ENCODE assay signal across 10 cellular contexts in genomic region chr18:5542393-5543035, GRCh38. TPM values are rescaled to one million over a fixed set of nuclear protein-coding genes. Genes with fewer than 3 reads are reported as not detected.
A peak's percentile ranks its signal among the peaks of the same experiment; 100 is the strongest.
DNase-seq lines count a peak whose midpoint lies in the region; ATAC-seq, FAIRE-seq and TF ChIP-seq lines count a peak whose summit lies in the region.
"Had no signal": no experiment of that assay in that cellular context is flagged by ENCODE, and none has a peak within 500 bp of the region (broad histone marks: within the 10 kb centered on the region; RNA-seq: fewer than 3 reads in every experiment).

No MANE protein-coding gene starts in this region.

- no peaks in the 10 kb centered on the region for H3K36me3 Mint-ChIP-seq in activated naive CD4-positive, alpha-beta T cell treated with anti-CD3 and anti-CD28 coated beads for 36 hours (ENCODE audit: low read depth)
- H3K36me3 Mint-ChIP-seq in brain = no peaks in the 10 kb centered on the region

- no peak overlapping the region for H3K27ac ChIP-seq in HepG2 (ENCODE audit: extremely low read length, insufficient read depth, low read length)

- H3K9me3 ChIP-seq in HepG2 (ENCODE audit: low read length) = no peaks in the 10 kb centered on the region

- DNase-seq in activated naive CD4-positive, alpha-beta T cell treated with anti-CD3 and anti-CD28 coated beads for 36 hours = no peak
- no peak for DNase-seq in activated naive CD4-positive, alpha-beta T cell (lab: John Stamatoyannopoulos, UW)
- no peak for DNase-seq in HepG2 (ENCODE audit: low spot score)
- DNase-seq in urothelium cell line (ENCODE audit: low spot score) = no peak
- no peak for DNase-seq in kidney glomerular epithelial cell (lab: John Stamatoyannopoulos, UW)
- DNase-seq in cerebellar nuclear complex (lab: John Stamatoyannopoulos, UW) = no peak

- TF ChIP-seq RAD21 in HepG2 (CRISPR knock-in tag; IDR thresholded peaks at IDR 0.05) = no peak

- H3K4me1 ChIP-seq in HepG2 (ENCODE audit: insufficient read depth, low read length) = no peaks in the 10 kb centered on the region

- no peak overlapping the region for H2AFZ ChIP-seq in HepG2 (ENCODE audit: low read length)

- no peaks in the 10 kb centered on the region for H3K9me3 Mint-ChIP-seq in activated naive CD4-positive, alpha-beta T cell treated with anti-CD3 and anti-CD28 coated beads for 36 hours
- no peaks in the 10 kb centered on the region for H3K9me3 Mint-ChIP-seq in brain

- in situ Hi-C loops in HepG2 (cut with HindIII; ENCODE audit: extremely low pct_ligation_motif_present, low pct_unique_long_range_greater_than_20kb) = no loop called here

- no peaks in the 10 kb centered on the region for H3K36me3 ChIP-seq in HepG2 (replicated peaks in 1 of 2; ENCODE audit: control insufficient read depth in 1 of 2, insufficient read depth in 2 of 2, low read length in 2 of 2)

- intact Hi-C loops in activated naive CD4-positive, alpha-beta T cell treated with anti-CD3 and anti-CD28 coated beads for 36 hours (cut with micrococcal nuclease) = loop anchor here (10.0 kb wide), 1 partner anchor 248 kb away; the partner anchor contains the start of gene ZBTB14
- intact Hi-C loops in HepG2 (cut with micrococcal nuclease; ENCODE audit: unreplicated experiment) = no loop called here

- H3K4me3 ChIP-seq in HepG2 (replicated peaks in 1 of 3; ENCODE audit: insufficient read depth in 1 of 3, low read depth in 2 of 3, low read length in 3 of 3) = peak overlapping the region in 1 of 3 experiments; percentile 1; a peak in 1 of 6 replicates

- CTCF ChIA-PET in activated naive CD4-positive, alpha-beta T cell treated with anti-CD3 and anti-CD28 coated beads for 36 hours (lab: Charles Lee) = no interaction called here
- CTCF ChIA-PET in HepG2 (lab: Yijun Ruan, JAX; ENCODE audit: low intra/inter-chr PET ratio, low total read pairs) = no interaction called here

- TF ChIP-seq EP300 in HepG2 (IDR thresholded peaks at IDR 0.05; ENCODE audit: low read depth in 2 of 2, low read length in 2 of 2) (no peak), HepG2 (CRISPR knock-in tag; IDR thresholded peaks at IDR 0.05; ENCODE audit: borderline replicate concordance) (no peak)

- FAIRE-seq in HepG2 (lab: Jason Lieb, UNC) (no peak), urothelium cell line (lab: Jason Lieb, UNC) (peak; percentile 65)
- FAIRE-seq: G401.6, islet of Langerhans had no signal

- peaks cover 0 to 12% of the 10 kb centered on the region in 2 experiments; a peak in 3 of 5 replicates for H3K27me3 ChIP-seq in HepG2 (ENCODE audit: control insufficient read depth in 1 of 2, insufficient read depth in 2 of 2, low read length in 2 of 2)

- peaks cover 40% of the 10 kb centered on the region for H3K27me3 Mint-ChIP-seq in activated naive CD4-positive, alpha-beta T cell treated with anti-CD3 and anti-CD28 coated beads for 36 hours (ENCODE audit: low read depth)
- peaks cover 19% of the 10 kb centered on the region for H3K27me3 Mint-ChIP-seq in brain

- H4K20me1 ChIP-seq in HepG2 (ENCODE audit: insufficient read depth, low read length) = no peaks in the 10 kb centered on the region

- POLR2A ChIA-PET in HepG2 (lab: Yijun Ruan, JAX) = no interaction called here

- BruUV-seq in HepG2 (replicated peaks; lab: Mats Ljungman, UMichigan) = no TSS peak

- ATAC-seq in HepG2 (no peak), GM21515 (IDR thresholded peaks at IDR 0.05; ENCODE audit: unreplicated experiment) (no peak)

- H3K4me3 Mint-ChIP-seq in activated naive CD4-positive, alpha-beta T cell treated with anti-CD3 and anti-CD28 coated beads for 36 hours = peak overlapping the region; percentile 62
- H3K4me3 Mint-ChIP-seq in brain = peak overlapping the region; percentile 89 to 98 (median 92)

- no peak overlapping the region for H3K27ac Mint-ChIP-seq in activated naive CD4-positive, alpha-beta T cell treated with anti-CD3 and anti-CD28 coated beads for 36 hours
- H3K27ac Mint-ChIP-seq in brain = peak overlapping the region; percentile 65 to 97 (median 81)

- peak overlapping the region; percentile 23; the same call in 1 of the 2 replicates for H3K4me2 ChIP-seq in HepG2 (ENCODE audit: low read depth, low read length)

- WGBS in HepG2 (ENCODE audit: low lambda C conversion rate) = 22% methylated on average over 16 of the region's 23 CpGs

- no peak overlapping the region for H3K9ac ChIP-seq in HepG2 (ENCODE audit: insufficient read depth, low read depth, low read length)

- TF ChIP-seq POLR2A in HepG2 (IDR thresholded peaks at IDR 0.05; ENCODE audit: insufficient read depth in 1 of 2, low read depth in 2 of 2, low read length in 2 of 2) = no peak

- peaks cover 8% of the 10 kb centered on the region for H3K4me1 Mint-ChIP-seq in activated naive CD4-positive, alpha-beta T cell treated with anti-CD3 and anti-CD28 coated beads for 36 hours (ENCODE audit: low read depth)
- peaks cover 64% of the 10 kb centered on the region for H3K4me1 Mint-ChIP-seq in brain

- H3K79me2 ChIP-seq in HepG2 (ENCODE audit: insufficient read depth, low read length) = no peaks in the 10 kb centered on the region

- TF ChIP-seq CTCF in brain (conservative IDR thresholded peaks at IDR 0.05) (no peak), HepG2 (CRISPR knock-in tag; IDR thresholded peaks at IDR 0.05) (no peak)

TF ChIP-seq in HepG2, 621 proteins besides CTCF, POLR2A, EP300 and RAD21:
- no peak for TF ChIP-seq ZSCAN20 (CRISPR knock-in tag; IDR thresholded peaks at IDR 0.05; ENCODE audit: borderline replicate concordance)
- no peak for TF ChIP-seq NFKB2 (CRISPR knock-in tag; IDR thresholded peaks at IDR 0.05; ENCODE audit: borderline replicate concordance)
- no peak for TF ChIP-seq CCAR2 (optimal IDR thresholded peaks at IDR 0.05; ENCODE audit: low read depth, low read length)
- no peak for TF ChIP-seq IKZF1 (IDR thresholded peaks at IDR 0.05)
- TF ChIP-seq ZNF598 (CRISPR knock-in tag; IDR thresholded peaks at IDR 0.05; ENCODE audit: borderline replicate concordance) = no peak
- no peak for TF ChIP-seq FOXO1 (CRISPR knock-in tag; IDR thresholded peaks at IDR 0.05)
- no peak for TF ChIP-seq ZNF530 (CRISPR knock-in tag; IDR thresholded peaks at IDR 0.05; ENCODE audit: low read depth)
- no peak for TF ChIP-seq SMAD9 (CRISPR knock-in tag; IDR thresholded peaks at IDR 0.05)
TF ChIP-seq in HepG2: peak in this region for 0.

RNA-seq across cellular contexts. Expression of gene EPB41L3, which starts 1.3 kb away (rescaled TPM):
- 1 to 10 TPM; 7.2 to 8.7 TPM for total RNA-seq in activated naive CD4-positive, alpha-beta T cell treated with anti-CD3 and anti-CD28 coated beads for 36 hours
- polyA plus RNA-seq in brain (ENCODE audit: insufficient read depth, low read depth, low replicate concordance) = 83.1 TPM
- not detected in 2 replicates for total RNA-seq in HepG2 (2016; rRNA removed; fragmentation: Illumina TruSeq; extraction: Trizol)
- total RNA-seq in HepG2 (2016; cell fraction: cytosol; rRNA removed; fragmentation: Illumina TruSeq; extraction: Trizol; ENCODE audit: low read depth) = not detected in 2 replicates
- not detected in 2 replicates for total RNA-seq in HepG2 (2016; cell fraction: insoluble cytoplasmic fraction; rRNA removed; fragmentation: Illumina TruSeq; extraction: Trizol)
- total RNA-seq in HepG2 (2016; cell fraction: membrane; rRNA removed; fragmentation: Illumina TruSeq; extraction: Trizol) = not detected in 2 replicates
- total RNA-seq in HepG2 (2016; cell fraction: nucleus; rRNA removed; fragmentation: Illumina TruSeq; extraction: Trizol) = not detected in 2 replicates
- polyA plus RNA-seq in HepG2 (2011; rRNA removed) = not detected in 2 replicates
- polyA plus RNA-seq in HepG2 (2011; cell fraction: cytosol; rRNA removed) = not detected in 2 replicates
- polyA plus RNA-seq in HepG2 (2011; cell fraction: nucleus; rRNA removed) = not detected in 2 replicates
- polyA plus RNA-seq in HepG2 (2012) = not detected in 2 replicates
- polyA plus RNA-seq in HepG2 (2016; cell fraction: cytosol; fragmentation: Illumina TruSeq; extraction: Trizol; ENCODE audit: low read depth) = not detected in 2 replicates
- polyA plus RNA-seq in HepG2 (2016; cell fraction: insoluble cytoplasmic fraction; fragmentation: Illumina TruSeq; extraction: Trizol; ENCODE audit: low read depth) = not detected in 2 replicates
- 0.13 TPM in 1 of 2 replicates, not detected in the other for polyA plus RNA-seq in HepG2 (2016; cell fraction: membrane; fragmentation: Illumina TruSeq; extraction: Trizol; ENCODE audit: low read depth)
- polyA plus RNA-seq in HepG2 (2016; cell fraction: nucleus; fragmentation: Illumina TruSeq; extraction: Trizol; ENCODE audit: insufficient read depth, low read depth) = not detected in 2 replicates
- polyA minus RNA-seq in HepG2 (2011; rRNA and poly(A)+ RNA removed; ENCODE audit: low replicate concordance) = 0.80 TPM in 1 of 2 replicates, not detected in the other
- polyA minus RNA-seq in HepG2 (2011; cell fraction: cytosol; rRNA and poly(A)+ RNA removed) = not detected in 2 replicates
- polyA minus RNA-seq in HepG2 (2011; cell fraction: nucleus; rRNA and poly(A)+ RNA removed) = not detected in 2 replicates
